In genomic region chr2:113166187-113166645, GRCh38 we compare ENCODE assay signal across 22 cellular contexts. TPM values are rescaled to one million over a fixed set of nuclear protein-coding genes. Genes with fewer than 3 reads are reported as not detected.
DNase-seq lines count a peak whose midpoint lies in the region; ATAC-seq and TF ChIP-seq lines count a peak whose summit lies in the region.
"Had no signal": no experiment of that assay in that cellular context is flagged by ENCODE, and none has a peak within 500 bp of the region (broad histone marks: within the 10 kb centered on the region; RNA-seq: fewer than 3 reads in every experiment).

No MANE protein-coding gene starts in this region.

- no peak overlapping the region for H3K4ac ChIP-seq in trophoblast cell (ENCODE audit: low read depth, low read length)

- H2BK120ac ChIP-seq in trophoblast cell (ENCODE audit: insufficient read depth, low read length, poor library complexity) = no peak overlapping the region

- H3K27ac Mint-ChIP-seq in activated CD8-positive, alpha-beta memory T cell treated with anti-CD3 and anti-CD28 coated beads, Interleukin-2, amount 10 ng/mL, durations not matched to agents 7 days and 5 days = no peak overlapping the region
- H3K27ac Mint-ChIP-seq in T-helper 17 cell = peak overlapping the region; percentile 87
- H3K27ac Mint-ChIP-seq: GM23338 had no signal

- no peak overlapping the region for H2AFZ ChIP-seq in trophoblast cell (ENCODE audit: insufficient read depth, low read length, poor library complexity)
- H2AFZ ChIP-seq: GM23338 had no signal

- intact Hi-C loops in colonic mucosa (cut with DNase I) (no loop called here), posterior vena cava (cut with DNase I) (no loop called here)

- no CpG with 5 or more reads among the region's 7 CpGs for WGBS in trophoblast cell (ENCODE audit: extremely low coverage, insufficient coverage, insufficient read length)

- no peaks in the 10 kb centered on the region for H3K79me2 ChIP-seq in trophoblast cell (ENCODE audit: control insufficient read depth, insufficient read depth, low read length, poor library complexity)

- H2BK5ac ChIP-seq in trophoblast cell (ENCODE audit: low read depth, low read length, poor library complexity) = no peak overlapping the region

- H3K4me2 ChIP-seq in trophoblast cell (ENCODE audit: low read length) = no peak overlapping the region
- H3K4me2 ChIP-seq: BLaER1 had no signal

- no peak overlapping the region for H3K14ac ChIP-seq in trophoblast cell (ENCODE audit: low read length)

- H3K79me1 ChIP-seq in trophoblast cell (ENCODE audit: low read length) = no peaks in the 10 kb centered on the region

- H3K27me3 ChIP-seq in colonic mucosa (no peaks in the 10 kb centered on the region), trophoblast cell (ENCODE audit: insufficient read depth, low read length) (no peaks in the 10 kb centered on the region)
- H3K27me3 ChIP-seq: BLaER1 had no signal

- peaks cover 48% of the 10 kb centered on the region for H3K4me1 Mint-ChIP-seq in activated CD8-positive, alpha-beta memory T cell treated with anti-CD3 and anti-CD28 coated beads, Interleukin-2, amount 10 ng/mL, durations not matched to agents 7 days and 5 days
- H3K4me1 Mint-ChIP-seq in T-helper 17 cell = peaks cover 46% of the 10 kb centered on the region

- no peak overlapping the region for H3K18ac ChIP-seq in trophoblast cell (ENCODE audit: low read length)

- H4K12ac ChIP-seq in trophoblast cell (ENCODE audit: low read depth, low read length) = no peak overlapping the region

- CTCF ChIA-PET in activated CD8-positive, alpha-beta memory T cell treated with anti-CD3 and anti-CD28 coated beads, Interleukin-2, amount 10 ng/mL, durations not matched to agents 7 days and 5 days (lab: Charles Lee) = interaction anchor here (0.9 to 6.5 kb wide), 5 partner anchors 9 to 204 kb away, joined by 3 to 39 read pairs (median 12); partner anchors contain the start of gene PSD4

- H3K27ac ChIP-seq in colonic mucosa = peak overlapping the region; percentile 68
- no peak overlapping the region for H3K27ac ChIP-seq in trophoblast cell (ENCODE audit: low read depth, low read length)
- H3K27ac ChIP-seq: BLaER1 had no signal

- peaks cover 11% of the 10 kb centered on the region for H3K36me3 Mint-ChIP-seq in activated CD8-positive, alpha-beta memory T cell treated with anti-CD3 and anti-CD28 coated beads, Interleukin-2, amount 10 ng/mL, durations not matched to agents 7 days and 5 days
- H3K36me3 Mint-ChIP-seq in T-helper 17 cell (ENCODE audit: low read depth) = peaks cover 5% of the 10 kb centered on the region

- no peak overlapping the region for H4K8ac ChIP-seq in trophoblast cell (ENCODE audit: low read depth, low read length)

- no peak for TF ChIP-seq CTCF in colonic mucosa (IDR thresholded peaks at IDR 0.05)

- no peak overlapping the region for H2AK5ac ChIP-seq in trophoblast cell (ENCODE audit: low read length)

- ATAC-seq in activated CD8-positive, alpha-beta memory T cell treated with anti-CD3 and anti-CD28 coated beads, Interleukin-2, amount 10 ng/mL, durations not matched to agents 7 days and 5 days = no peak
- ATAC-seq in T-helper 17 cell (no peak), GM18870 (IDR thresholded peaks at IDR 0.05; ENCODE audit: unreplicated experiment) (no peak)
- ATAC-seq: GM23338 had no signal

- H3K9me3 Mint-ChIP-seq in activated CD8-positive, alpha-beta memory T cell treated with anti-CD3 and anti-CD28 coated beads, Interleukin-2, amount 10 ng/mL, durations not matched to agents 7 days and 5 days (ENCODE audit: low read depth) = no peaks in the 10 kb centered on the region
- H3K9me3 Mint-ChIP-seq: GM23338, naive B cell had no signal

- no peak overlapping the region for H3K4me3 Mint-ChIP-seq in activated CD8-positive, alpha-beta memory T cell treated with anti-CD3 and anti-CD28 coated beads, Interleukin-2, amount 10 ng/mL, durations not matched to agents 7 days and 5 days
- H3K4me3 Mint-ChIP-seq in T-helper 17 cell = no peak overlapping the region
- H3K4me3 Mint-ChIP-seq: GM23338, naive B cell had no signal

- DNase-seq in activated CD8-positive, alpha-beta memory T cell treated with anti-CD3 and anti-CD28 coated beads, Interleukin-2, amount 10 ng/mL, durations not matched to agents 7 days and 5 days = peak; percentile 9
- DNase-seq in activated CD8-positive, alpha-beta memory T cell treated with anti-CD3 and anti-CD28 coated beads, Interleukin-2, amount 50 U/mL, for 4 hours = no peak
- DNase-seq in T-helper 17 cell (no peak), colonic mucosa (peak; percentile 9), posterior vena cava (ENCODE audit: low spot score) (peak; percentile 34), NCI-H1417 (lab: John Stamatoyannopoulos, UW) (no peak), trophoblast cell (no peak)
- DNase-seq: ACHN, cortex of kidney, Karpas-422, MV-4-11, naive B cell, NCI-H187 treated with DMSO at 0.1 percent for 48 hours, NCI-H2227 treated with DMSO at 0.1 percent for 48 hours, NCI-H774, right cardiac atrium had no signal

- no peaks in the 10 kb centered on the region for H3K36me3 ChIP-seq in colonic mucosa
- no peaks in the 10 kb centered on the region for H3K36me3 ChIP-seq in trophoblast cell (ENCODE audit: control insufficient read depth in 1 of 2, insufficient read depth in 2 of 2, low read length in 2 of 2)
- H3K36me3 ChIP-seq: BLaER1 had no signal

- no peak overlapping the region for H3K9ac ChIP-seq in colonic mucosa (ENCODE audit: low read depth in 2 of 2, low read length in 2 of 2)
- H3K9ac ChIP-seq in trophoblast cell (ENCODE audit: low read length) = no peak overlapping the region
- H3K9ac ChIP-seq: BLaER1 had no signal

- H3K4me3 ChIP-seq in colonic mucosa (no peak overlapping the region), trophoblast cell (ENCODE audit: low read depth, low read length) (no peak overlapping the region)
- H3K4me3 ChIP-seq: BLaER1, GM23338 had no signal

- no peak overlapping the region for H2BK12ac ChIP-seq in trophoblast cell (ENCODE audit: low read length)

- no peak overlapping the region for H4K91ac ChIP-seq in trophoblast cell (ENCODE audit: low read depth, low read length)

- no peaks in the 10 kb centered on the region for H3K27me3 Mint-ChIP-seq in activated CD8-positive, alpha-beta memory T cell treated with anti-CD3 and anti-CD28 coated beads, Interleukin-2, amount 10 ng/mL, durations not matched to agents 7 days and 5 days
- no peaks in the 10 kb centered on the region for H3K27me3 Mint-ChIP-seq in T-helper 17 cell
- H3K27me3 Mint-ChIP-seq: naive B cell had no signal

- H3K4me1 ChIP-seq in colonic mucosa = no peaks in the 10 kb centered on the region
- peaks cover 11 to 15% of the 10 kb centered on the region in 2 experiments for H3K4me1 ChIP-seq in trophoblast cell (ENCODE audit: control insufficient read depth in 1 of 2, insufficient read depth in 2 of 2, low read length in 2 of 2)

- H3K9me3 ChIP-seq in T-helper 17 cell (ENCODE audit: control insufficient read depth, low read length, poor library complexity, severe bottlenecking) (no peaks in the 10 kb centered on the region), colonic mucosa (no peaks in the 10 kb centered on the region), trophoblast cell (ENCODE audit: insufficient read depth, low read depth, low read length) (peaks cover 3% of the 10 kb centered on the region)
- H3K9me3 ChIP-seq: BLaER1 had no signal

- H3K23ac ChIP-seq in trophoblast cell (ENCODE audit: low read length) = no peak overlapping the region

RNA-seq across cellular contexts. Expression of gene PSD4, which starts 7.6 kb away (rescaled TPM):
- 100 to 1,000 TPM; 314 to 388 TPM for total RNA-seq in activated CD8-positive, alpha-beta memory T cell treated with anti-CD3 and anti-CD28 coated beads, Interleukin-2, amount 10 ng/mL, durations not matched to agents 7 days and 5 days
- total RNA-seq in T-helper 17 cell (100 to 1,000 TPM; 141 to 160 TPM), colonic mucosa (10 to 100 TPM; 36.5 to 50.6 TPM), posterior vena cava (10 to 100 TPM in 1 of 2 donors, 1 to 10 TPM in 1; 5.8 to 10.5 TPM)
- polyA plus RNA-seq in trophoblast cell (2013) = 18.6 and 18.8 TPM in 2 replicates

RNA-seq across cellular contexts. Expression of gene IL1RN, which starts 38.8 kb away (rescaled TPM):
- 1 to 10 TPM; 1.8 TPM for total RNA-seq in activated CD8-positive, alpha-beta memory T cell treated with anti-CD3 and anti-CD28 coated beads, Interleukin-2, amount 10 ng/mL, durations not matched to agents 7 days and 5 days
- 1 to 10 TPM in 1 of 2 donors, under 1 TPM in 1; 0.68 to 1.2 TPM for total RNA-seq in T-helper 17 cell
- total RNA-seq in colonic mucosa = 1 to 10 TPM; 1.5 to 6.0 TPM
- total RNA-seq in posterior vena cava = 1 to 10 TPM; 1.7 to 3.0 TPM
- polyA plus RNA-seq in trophoblast cell (2013) = 0.33 and 0.37 TPM in 2 replicates
- total RNA-seq: fibroblast of lung, GM23338, lung microvascular endothelial cell, osteocyte had no signal
- polyA plus RNA-seq: GM23338 had no signal

Comparison
In these comparisons a context has a peak if more than half of its experiments do, and no peak if none do; other contexts are left out.
1. DNase-seq: peak in activated CD8-positive, alpha-beta memory T cell treated with anti-CD3 and anti-CD28 coated beads, Interleukin-2, amount 10 ng/mL, durations not matched to agents 7 days and 5 days (single experiment), colonic mucosa (single experiment) and posterior vena cava (single experiment); none in activated CD8-positive, alpha-beta memory T cell treated with anti-CD3 and anti-CD28 coated beads, Interleukin-2, amount 50 U/mL, for 4 hours (single experiment), T-helper 17 cell (0 of 3), NCI-H1417 (0 of 3) and trophoblast cell (0 of 2).